Comparison of ENCODE assay signal across 8 cellular contexts in genomic region chr12:65994318-65994717, GRCh38.
"Had no signal": no experiment of that assay in that cellular context is flagged by ENCODE, and none has a peak within 500 bp of the region (broad histone marks: within the 10 kb centered on the region; RNA-seq: fewer than 3 reads in every experiment).

No MANE protein-coding gene starts in this region.

- H3K4me3 Mint-ChIP-seq: IgD-negative memory B cell had no signal

- H3K36me3 ChIP-seq: HAP-1 had no signal

- H3K4me1 Mint-ChIP-seq: IgD-negative memory B cell had no signal

- H3K9ac ChIP-seq: GM23248 had no signal

- H3K27ac Mint-ChIP-seq: IgD-negative memory B cell had no signal

- H3K9me3 ChIP-seq: HAP-1 had no signal

- DNase-seq: GM23248, GOT3, H7 had no signal

- FAIRE-seq: HepG2, K562 had no signal

- H3K36me3 Mint-ChIP-seq: IgD-negative memory B cell had no signal

- H3K4me3 ChIP-seq: GM23248, HAP-1, K562 had no signal

- H3K27ac ChIP-seq: GM23248 had no signal

- ATAC-seq: HCT116, HepG2, K562 had no signal

- H3K4me1 ChIP-seq: HAP-1 had no signal
